12 cellular contexts compared by ENCODE assay signal in the genomic region with DNA sequence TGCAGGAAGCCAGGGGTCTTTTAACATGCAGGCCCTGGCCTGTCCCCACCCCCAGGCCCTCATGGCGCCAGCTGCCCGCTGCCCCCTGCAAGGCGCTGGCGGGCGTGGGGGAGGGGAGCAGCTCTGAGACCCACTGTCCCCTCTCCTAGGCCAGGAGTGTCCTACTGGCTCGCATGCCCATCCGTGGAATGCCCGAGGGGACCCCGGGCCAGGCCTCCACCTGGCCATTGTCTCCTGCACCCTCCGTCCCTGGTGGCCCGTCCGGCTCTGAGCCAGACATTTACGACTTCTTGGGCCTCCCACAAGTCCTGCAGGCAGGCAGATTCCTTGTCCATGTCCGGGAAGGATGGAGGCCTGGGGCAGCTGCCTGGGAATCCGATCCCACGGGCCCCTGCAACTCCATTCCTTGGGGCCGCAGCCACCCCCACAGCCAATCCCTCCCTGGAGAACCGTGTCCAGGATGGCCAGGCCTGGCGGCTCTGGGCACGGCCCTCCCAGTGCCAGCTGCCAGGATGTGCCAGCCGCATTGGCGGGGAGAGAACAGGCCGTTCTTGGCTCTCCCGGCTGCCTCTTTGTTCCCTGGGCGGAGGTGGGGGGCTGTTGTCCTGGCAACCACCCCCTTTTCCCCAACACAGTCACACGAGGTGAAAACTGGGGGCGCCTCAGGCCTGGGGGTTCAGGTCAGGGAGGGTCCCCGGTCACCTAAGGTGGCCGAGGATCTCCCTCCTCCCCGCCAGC. TPM values are rescaled to one million over a fixed set of nuclear protein-coding genes. Genes with fewer than 3 reads are reported as not detected.
A peak's percentile ranks its signal among the peaks of the same experiment; 100 is the strongest.
DNase-seq lines count a peak whose midpoint lies in the region; ATAC-seq and TF ChIP-seq lines count a peak whose summit lies in the region.
"Had no signal": no experiment of that assay in that cellular context is flagged by ENCODE, and none has a peak within 500 bp of the region (broad histone marks: within the 10 kb centered on the region; RNA-seq: fewer than 3 reads in every experiment).

No MANE protein-coding gene starts in this region.

- H3K36me3 ChIP-seq in fibroblast of lung (ENCODE audit: control insufficient read depth, insufficient read depth, low read length) (no peaks in the 10 kb centered on the region), aorta (ENCODE audit: control insufficient read depth in 1 of 2, insufficient read depth in 2 of 2, low read length in 1 of 2) (no peaks in the 10 kb centered on the region)
- H3K36me3 ChIP-seq: uterus had no signal

- no peak for TF ChIP-seq CTCF in fibroblast of lung (conservative IDR thresholded peaks at IDR 0.05 in 1 of 2, IDR thresholded peaks at IDR 0.05 in 1 of 2; ENCODE audit: low read depth in 1 of 2, low read length in 2 of 2)

- peak overlapping the region; percentile 46 for H2AFZ ChIP-seq in fibroblast of lung (ENCODE audit: low read length)

- H3K27ac ChIP-seq in fibroblast of lung (ENCODE audit: insufficient read depth, low read length) (no peak overlapping the region), aorta (ENCODE audit: low read depth in 1 of 2, low read length in 2 of 2) (peak overlapping the region in 1 of 2 donors; percentile 66)
- H3K27ac ChIP-seq: KMS-11, uterus had no signal

- no peaks in the 10 kb centered on the region for H4K20me1 ChIP-seq in fibroblast of lung (ENCODE audit: control insufficient read depth, extremely low read depth, insufficient read depth, low read length)

- no peaks in the 10 kb centered on the region for H3K79me2 ChIP-seq in fibroblast of lung (ENCODE audit: control insufficient read depth, insufficient read depth, low read length)

- H3K9me3 ChIP-seq in fibroblast of lung (ENCODE audit: control insufficient read depth, insufficient read depth, low read depth, low read length) (no peaks in the 10 kb centered on the region), aorta (ENCODE audit: control insufficient read depth, low read length) (no peaks in the 10 kb centered on the region)
- H3K9me3 ChIP-seq: uterus had no signal

- no peak overlapping the region for H3K4me2 ChIP-seq in fibroblast of lung (ENCODE audit: extremely low read depth, insufficient read depth, low read length)
- H3K4me2 ChIP-seq: KMS-11 had no signal

- H3K4me3 ChIP-seq in fibroblast of lung (replicated peaks in 1 of 4; ENCODE audit: control extremely low read depth in 1 of 4, insufficient read depth in 1 of 4, low read depth in 3 of 4, low read length in 4 of 4): no peak overlapping the region
- H3K4me3 ChIP-seq in aorta (ENCODE audit: low read length in 2 of 2): no peak overlapping the region
- H3K4me3 ChIP-seq: uterus had no signal

- 10 to 17% methylated on average over 28 to 30 of the region's 30 CpGs for WGBS in aorta, 2 donors

- DNase-seq in Right ventricle myocardium superior (peak; percentile 76), cardiac septum (ENCODE audit: low spot score) (no peak), fibroblast of lung (ENCODE audit: low read depth in 2 of 2) (no peak), nucleus accumbens (lab: John Stamatoyannopoulos, UW) (peak in 55 of 56 donors; percentile 50 to 95 (median 87)), aorta (peak; percentile 66 to 84), COLO668 (lab: John Stamatoyannopoulos, UW; ENCODE audit: unreplicated experiment) (no peak)
- DNase-seq in stimulated activated naive CD4-positive, alpha-beta T cell (lab: John Stamatoyannopoulos, UW): no peak
- DNase-seq: stimulated activated CD4-positive, alpha-beta T cell treated with anti-CD3 and anti-CD28 coated beads, Interleukin-12 subunit alpha, Interleukin-12 subunit beta, amount 100 ng/mL, for 4 hours; uterus had no signal

- ATAC-seq in Right ventricle myocardium superior (ENCODE audit: poor library complexity) (peak; percentile 95), aorta (ENCODE audit: low FRiP score) (peak; percentile 86), HG02763 (IDR thresholded peaks at IDR 0.05; ENCODE audit: unreplicated experiment) (no peak)

- no peaks in the 10 kb centered on the region for H3K4me1 ChIP-seq in fibroblast of lung (ENCODE audit: control insufficient read depth, extremely low read depth, insufficient read depth, low read length)
- H3K4me1 ChIP-seq in aorta (ENCODE audit: control insufficient read depth in 1 of 2, insufficient read depth in 2 of 2, low read length in 2 of 2): no peaks in the 10 kb centered on the region
- H3K4me1 ChIP-seq: uterus had no signal

- H3K9ac ChIP-seq in fibroblast of lung (ENCODE audit: insufficient read depth, low read length): no peak overlapping the region
- H3K9ac ChIP-seq: KMS-11 had no signal

- no peaks in the 10 kb centered on the region for H3K27me3 ChIP-seq in fibroblast of lung (ENCODE audit: control insufficient read depth, insufficient read depth, low read length)
- H3K27me3 ChIP-seq in aorta (ENCODE audit: control insufficient read depth in 1 of 2, insufficient read depth in 2 of 2, low read length in 1 of 2): no peaks in the 10 kb centered on the region
- H3K27me3 ChIP-seq: uterus had no signal

- intact Hi-C loops in Right ventricle myocardium superior (cut with DNase I): no loop called here
- intact Hi-C loops in cardiac septum (cut with DNase I): no loop called here
- intact Hi-C loops in aorta (cut with DNase I): no loop called here

RNA-seq across cellular contexts. Expression of a gene that starts 10.5 kb away (rescaled TPM):
- total RNA-seq in Right ventricle myocardium superior (27.9 TPM), cardiac septum (21.7 TPM), fibroblast of lung (157 and 191 TPM in 2 replicates), aorta (10 to 100 TPM; 56.4 to 68.4 TPM)
- polyA plus RNA-seq in fibroblast of lung (133 and 151 TPM in 2 replicates), aorta (10 to 100 TPM; 53.2 to 56.5 TPM)
- polyA plus RNA-seq in fibroblast of lung (2012): 212 and 248 TPM in 2 replicates
- polyA minus RNA-seq in fibroblast of lung (ENCODE audit: low replicate concordance): 81.0 and 94.5 TPM in 2 replicates

RNA-seq across cellular contexts. Expression of a gene that starts 24.8 kb away (rescaled TPM):
- not detected for total RNA-seq in Right ventricle myocardium superior
- not detected for total RNA-seq in cardiac septum
- total RNA-seq in fibroblast of lung: not detected in 2 replicates
- polyA plus RNA-seq in fibroblast of lung: not detected in 2 replicates
- not detected in 2 replicates for polyA plus RNA-seq in fibroblast of lung (2012)
- not detected in 2 replicates for polyA minus RNA-seq in fibroblast of lung (ENCODE audit: low replicate concordance)
- under 1 TPM; 0.36 to 0.90 TPM for total RNA-seq in aorta
- polyA plus RNA-seq in aorta: not detected
- total RNA-seq: H4 had no signal

RNA-seq across cellular contexts. Expression of a gene that starts 31.4 kb away (rescaled TPM):
- total RNA-seq in Right ventricle myocardium superior (1.3 TPM), cardiac septum (1.00 TPM), fibroblast of lung (4.9 and 11.6 TPM in 2 replicates), aorta (1 to 10 TPM; 3.4 to 3.9 TPM)
- polyA plus RNA-seq in fibroblast of lung (15.0 and 35.5 TPM in 2 replicates), aorta (1 to 10 TPM in 1 of 2 donors, under 1 TPM in 1; 0.64 to 1.1 TPM)
- polyA plus RNA-seq in fibroblast of lung (2012): 20.3 and 46.8 TPM in 2 replicates
- polyA minus RNA-seq in fibroblast of lung (ENCODE audit: low replicate concordance): 14.1 and 36.9 TPM in 2 replicates

RNA-seq across cellular contexts. Expression of a gene that starts 46.4 kb away (rescaled TPM):
- total RNA-seq in Right ventricle myocardium superior (7.4 TPM), cardiac septum (6.3 TPM), fibroblast of lung (2.1 and 4.1 TPM in 2 replicates), aorta (10 to 100 TPM; 14.0 to 18.5 TPM)
- polyA plus RNA-seq in fibroblast of lung (0.65 and 0.77 TPM in 2 replicates), aorta (1 to 10 TPM; 6.9 to 7.7 TPM)
- 10.8 and 12.8 TPM in 2 replicates for polyA plus RNA-seq in fibroblast of lung (2012)
- 4.5 and 6.8 TPM in 2 replicates for polyA minus RNA-seq in fibroblast of lung (ENCODE audit: low replicate concordance)

Comparison
In these comparisons a context has a peak if more than half of its experiments do, and no peak if none do; other contexts are left out.
1. DNase-seq: peak in Right ventricle myocardium superior (single experiment), nucleus accumbens (55 of 56) and aorta (2 of 2); none in cardiac septum (single experiment), fibroblast of lung (0 of 2), COLO668 (single experiment) and stimulated activated naive CD4-positive, alpha-beta T cell (0 of 6).